18 cellular contexts compared by ENCODE assay signal in the genomic region with DNA sequence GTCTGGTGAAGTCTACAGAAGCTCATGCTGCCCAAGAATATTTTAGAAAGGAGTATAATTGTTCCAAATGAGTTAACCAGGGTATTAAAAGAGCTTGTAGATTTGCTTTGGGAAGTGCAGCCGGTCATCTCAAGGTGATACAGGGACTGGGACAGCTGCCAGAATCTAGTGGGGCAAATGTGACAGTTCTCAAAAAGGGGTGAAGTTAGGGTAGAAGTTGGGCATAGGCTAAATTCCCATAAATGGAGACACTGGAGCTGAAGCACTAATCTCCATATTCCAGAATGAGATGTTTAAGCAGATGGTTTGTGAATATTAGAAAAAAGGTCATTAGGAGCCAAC.
DNase-seq lines count a peak whose midpoint lies in the region; TF ChIP-seq lines count a peak whose summit lies in the region.
"Had no signal": no experiment of that assay in that cellular context is flagged by ENCODE, and none has a peak within 500 bp of the region (broad histone marks: within the 10 kb centered on the region; RNA-seq: fewer than 3 reads in every experiment).

No MANE protein-coding gene starts in this region.

- H4K20me1 ChIP-seq in hepatocyte (ENCODE audit: insufficient read depth, poor library complexity, severe bottlenecking), result no peaks in the 10 kb centered on the region

- no peaks in the 10 kb centered on the region for H3K27me3 ChIP-seq in ascending aorta
- H3K27me3 ChIP-seq in left ventricle myocardium inferior (ENCODE audit: low read depth), result no peaks in the 10 kb centered on the region
- no peaks in the 10 kb centered on the region for H3K27me3 ChIP-seq in rectal smooth muscle tissue (ENCODE audit: control insufficient read depth, insufficient read depth, low read length)
- H3K27me3 ChIP-seq in uterus, result no peaks in the 10 kb centered on the region
- no peaks in the 10 kb centered on the region for H3K27me3 ChIP-seq in hepatocyte

- no peaks in the 10 kb centered on the region for H3K9me2 ChIP-seq in hepatocyte (replicated peaks; ENCODE audit: insufficient read depth)

- H3K36me3 ChIP-seq in ascending aorta, result no peaks in the 10 kb centered on the region
- peaks cover 8% of the 10 kb centered on the region for H3K36me3 ChIP-seq in left ventricle myocardium inferior
- peaks cover 3% of the 10 kb centered on the region for H3K36me3 ChIP-seq in rectal smooth muscle tissue (ENCODE audit: control insufficient read depth, insufficient read depth, low read length)
- no peaks in the 10 kb centered on the region for H3K36me3 ChIP-seq in uterus
- H3K36me3 ChIP-seq in hepatocyte (replicated peaks; ENCODE audit: insufficient read depth, low read depth), result no peaks in the 10 kb centered on the region

- H3K9ac ChIP-seq in rectal smooth muscle tissue (ENCODE audit: low read length), result no peak overlapping the region

- no peak overlapping the region for H3K4me3 ChIP-seq in ascending aorta
- no peak overlapping the region for H3K4me3 ChIP-seq in left ventricle myocardium inferior
- no peak overlapping the region for H3K4me3 ChIP-seq in rectal smooth muscle tissue (ENCODE audit: low read length)
- H3K4me3 ChIP-seq in uterus, result no peak overlapping the region
- no peak overlapping the region for H3K4me3 ChIP-seq in hepatocyte
- H3K4me3 ChIP-seq: lung, skin epidermis had no signal

- TF ChIP-seq CTCF in ascending aorta (IDR thresholded peaks at IDR 0.05) (no peak), left ventricle myocardium inferior (IDR thresholded peaks at IDR 0.05; ENCODE audit: borderline replicate concordance) (no peak), uterus (IDR thresholded peaks at IDR 0.05) (no peak), hepatocyte (IDR thresholded peaks at IDR 0.05; ENCODE audit: poor library complexity) (no peak)

- DNase-seq in ascending aorta (ENCODE audit: low spot score in 2 of 2) (no peak), left ventricle myocardium inferior (peak; percentile 22), uterus (no peak), GOT3 (lab: John Stamatoyannopoulos, UW) (no peak), T-helper 9 cell (no peak), hepatocyte (ENCODE audit: low spot score) (no peak)
- DNase-seq: activated CD4-positive, alpha-beta T cell treated with anti-CD3 and anti-CD28 coated beads, Interleukin-2, amount 10 ng/mL, durations not matched to agents 7 days and 5 days; activated naive CD4-positive, alpha-beta T cell treated with anti-CD3 and anti-CD28 coated beads, Interleukin-2, amount 10 ng/mL, durations not matched to agents 7 days and 5 days; anterior cingulate cortex; Calu3; central memory CD4-positive, alpha-beta T cell; NCI-H1048; NCI-H187 treated with DMSO at 0.1 percent for 48 hours; NCI-H526 had no signal

- H3K79me2 ChIP-seq in hepatocyte, result peaks cover 31% of the 10 kb centered on the region

- intact Hi-C loops in ascending aorta (cut with DNase I), result loop anchor here (5.0 kb wide), 1 partner anchor 37 kb away; no protein-coding TSS in a partner anchor
- intact Hi-C loops in left ventricle myocardium inferior (cut with micrococcal nuclease), result no loop called here
- intact Hi-C loops in uterus (cut with DNase I; ENCODE audit: low total_unique reads), result no loop called here

- TF ChIP-seq POLR2A in uterus (IDR thresholded peaks at IDR 0.05), result no peak

- no peak overlapping the region for H3K4me2 ChIP-seq in hepatocyte

- H3K9me3 ChIP-seq in ascending aorta (no peaks in the 10 kb centered on the region), left ventricle myocardium inferior (replicated peaks) (no peaks in the 10 kb centered on the region), uterus (no peaks in the 10 kb centered on the region), hepatocyte (ENCODE audit: low read depth) (no peaks in the 10 kb centered on the region)

- no peak overlapping the region for H2AFZ ChIP-seq in hepatocyte

- WGBS in hepatocyte (ENCODE audit: low lambda C conversion rate, missing lambda C conversion rate), result 96% methylated on average over 1 of the region's 1 CpG

- H3K27ac ChIP-seq in ascending aorta (peak overlapping the region; percentile 73 to 86), left ventricle myocardium inferior (replicated peaks) (peak overlapping the region; percentile 70), rectal smooth muscle tissue (ENCODE audit: low read depth, low read length) (peak overlapping the region; percentile 51), uterus (peak overlapping the region; percentile 63 to 87), hepatocyte (no peak overlapping the region)
- H3K27ac ChIP-seq: RWPE1 had no signal

- H3K4me1 ChIP-seq in ascending aorta (peaks cover 9 to 63% of the 10 kb centered on the region in 2 donors), left ventricle myocardium inferior (peaks cover 59% of the 10 kb centered on the region), rectal smooth muscle tissue (ENCODE audit: control insufficient read depth, insufficient read depth, low read length) (peaks cover 4% of the 10 kb centered on the region), uterus (peaks cover 0 to 3% of the 10 kb centered on the region in 2 donors), hepatocyte (ENCODE audit: insufficient read depth) (no peaks in the 10 kb centered on the region)
